ENCODE assay signal across 18 cellular contexts in the genomic region with DNA sequence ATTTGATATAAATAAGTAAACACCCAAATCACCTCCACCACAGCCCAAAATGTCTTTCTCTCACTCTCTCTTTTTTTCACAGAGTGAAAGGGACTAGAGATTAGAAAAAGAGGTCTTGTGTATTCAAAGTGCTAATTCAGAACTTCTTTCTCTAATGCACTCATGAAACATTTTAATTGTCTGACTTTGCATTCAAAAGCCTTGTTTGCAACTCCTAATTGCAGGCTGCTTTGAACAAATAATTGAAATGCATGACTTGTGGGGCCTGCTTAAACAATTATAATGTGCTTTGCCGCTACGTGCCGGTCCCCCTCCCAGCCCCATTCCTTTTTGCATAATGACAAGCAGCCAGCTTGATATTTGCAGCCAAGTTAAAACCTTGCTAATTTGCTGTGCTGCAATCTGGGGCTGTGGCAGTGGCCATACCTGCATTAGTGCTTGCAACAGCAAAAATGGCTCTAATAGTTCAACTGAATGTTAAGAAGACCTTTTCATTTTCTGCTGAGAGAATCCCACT.
DNase-seq lines count a peak whose midpoint lies in the region; ATAC-seq, FAIRE-seq and TF ChIP-seq lines count a peak whose summit lies in the region.
"Had no signal": no experiment of that assay in that cellular context is flagged by ENCODE, and none has a peak within 500 bp of the region (broad histone marks: within the 10 kb centered on the region; RNA-seq: fewer than 3 reads in every experiment).

No MANE protein-coding gene starts in this region.

- H3F3A ChIP-seq in smooth muscle cell (ENCODE audit: low read depth): no peaks in the 10 kb centered on the region

- H2BK5ac ChIP-seq in H1 (ENCODE audit: low read depth, low read length): no peak overlapping the region

- H2BK12ac ChIP-seq in H1 (ENCODE audit: low read depth, low read length): no peak overlapping the region

- no peak overlapping the region for H2AK5ac ChIP-seq in H1 (ENCODE audit: low read depth, low read length)

- CTCF ChIA-PET in H1 (lab: Charles Lee; ENCODE audit: partially characterized antibody): interaction anchor here (1.3 to 2.2 kb wide), 2 partner anchors 9 to 39 kb away, joined by 5 to 9 read pairs; no protein-coding TSS in a partner anchor

- H2AFZ ChIP-seq in H1 (ENCODE audit: low read length) (no peak overlapping the region), smooth muscle cell (ENCODE audit: low read depth) (no peak overlapping the region)

- H4K20me1 ChIP-seq in H1 (replicated peaks in 1 of 2; ENCODE audit: control insufficient read depth in 1 of 2, insufficient read depth in 2 of 2, low read length in 2 of 2): no peaks in the 10 kb centered on the region
- no peaks in the 10 kb centered on the region for H4K20me1 ChIP-seq in smooth muscle cell (ENCODE audit: low read depth)
- H4K20me1 ChIP-seq: BLaER1 treated with 17β-estradiol and CSF1 and Interleukin-3, amounts not matched to agents 10 nM and 100 nM had no signal

- no peak overlapping the region for H3K23ac ChIP-seq in H1 (ENCODE audit: insufficient read length)

- H4K8ac ChIP-seq in H1 (ENCODE audit: extremely low read depth, insufficient read depth, low read length): no peak overlapping the region

- no peak overlapping the region for H2BK120ac ChIP-seq in H1 (replicated peaks; ENCODE audit: low read depth, low read length)

- H3K27ac ChIP-seq in H1 (ENCODE audit: low read depth, low read length): no peak overlapping the region
- H3K27ac ChIP-seq in smooth muscle cell (ENCODE audit: low read depth): no peak overlapping the region
- H3K27ac ChIP-seq: 22Rv1; BLaER1 treated with 17β-estradiol and CSF1 and Interleukin-3, amounts not matched to agents 10 nM and 100 nM; SJSA1 had no signal

- H4K5ac ChIP-seq in H1 (ENCODE audit: insufficient read length, low read depth, low read length): no peak overlapping the region

- H2BK15ac ChIP-seq in H1 (ENCODE audit: low read length): no peak overlapping the region

- TF ChIP-seq POLR2A in H1 (IDR thresholded peaks at IDR 0.05; ENCODE audit: control extremely low read depth in 1 of 2, low read depth in 2 of 2, low read length in 2 of 2): no peak

- no peak overlapping the region for H3K4ac ChIP-seq in H1 (replicated peaks; ENCODE audit: insufficient read length, low read depth, low read length)

- POLR2A ChIA-PET in H1 (lab: Charles Lee; ENCODE audit: partially characterized antibody): interaction anchor here (0.6 to 2.0 kb wide), 2 partner anchors 9 to 280 kb away, joined by 3 to 10 read pairs; no protein-coding TSS in a partner anchor

- H3K9ac ChIP-seq in H1 (replicated peaks in 1 of 4; ENCODE audit: extremely low read depth in 1 of 4, low read depth in 3 of 4, low read length in 3 of 4) (no peak overlapping the region), smooth muscle cell (ENCODE audit: low read depth) (no peak overlapping the region)
- H3K9ac ChIP-seq: BLaER1 treated with 17β-estradiol and CSF1 and Interleukin-3, amounts not matched to agents 10 nM and 100 nM had no signal

- H3K4me2 ChIP-seq in H1 (ENCODE audit: insufficient read depth in 1 of 2, low read depth in 2 of 2, low read length in 2 of 2) (peak overlapping the region; percentile 62 to 85), smooth muscle cell (no peak overlapping the region)
- H3K4me2 ChIP-seq: BLaER1 treated with 17β-estradiol and CSF1 and Interleukin-3, amounts not matched to agents 10 nM and 100 nM had no signal

- DNase-seq in NCI-H1417 (lab: John Stamatoyannopoulos, UW) (peak in 2 of 3 experiments; percentile 20 to 64), NCI-H1417 treated with DMSO at 0.1 percent for 48 hours (lab: John Stamatoyannopoulos, UW) (no peak), NCI-H1436 treated with DMSO at 0.1 percent for 48 hours (lab: John Stamatoyannopoulos, UW) (peak; percentile 65), H1 (ENCODE audit: low read depth in 1 of 2, low spot score in 2 of 2) (no peak), urothelium cell line (ENCODE audit: low spot score) (no peak), smooth muscle cell (lab: John Stamatoyannopoulos, UW; ENCODE audit: unreplicated experiment) (no peak), NCI-H446 (lab: John Stamatoyannopoulos, UW) (no peak)
- DNase-seq: DMS 273 treated with DMSO at 0.1 percent for 48 hours, HFFc6, NCI-H1694 treated with DMSO at 0.1 percent for 48 hours, NCI-H510A, PC-3, SW 1271 had no signal

- H3K4me3 ChIP-seq in H1 (ENCODE audit: extremely low read depth in 1 of 4, insufficient read depth in 2 of 4, low read depth in 3 of 4, low read length in 4 of 4): peak overlapping the region in 3 of 4 experiments; percentile 27 to 51 (median 42); a peak in 6 of 8 replicates
- no peak overlapping the region for H3K4me3 ChIP-seq in smooth muscle cell
- H3K4me3 ChIP-seq: BLaER1 treated with 17β-estradiol and CSF1 and Interleukin-3, amounts not matched to agents 10 nM and 100 nM; SJSA1 had no signal

- TF ChIP-seq CTCF in H1 (IDR thresholded peaks at IDR 0.05; ENCODE audit: control extremely low read depth in 1 of 3, insufficient read depth in 1 of 3, low read depth in 1 of 3, low read length in 3 of 3) (no peak), smooth muscle cell (IDR thresholded peaks at IDR 0.05; ENCODE audit: borderline replicate concordance, insufficient read depth, poor library complexity, severe bottlenecking) (no peak)

- H3K14ac ChIP-seq in H1 (ENCODE audit: insufficient read length): no peak overlapping the region

- H3K18ac ChIP-seq in H1 (ENCODE audit: extremely low read depth, low read length): no peak overlapping the region

- H3K4me1 ChIP-seq in H1 (replicated peaks in 1 of 4; ENCODE audit: control insufficient read depth in 3 of 4, insufficient read depth in 4 of 4, low read length in 3 of 4): peaks cover 8 to 38% (median 29%) of the 10 kb centered on the region in 4 experiments
- H3K4me1 ChIP-seq in smooth muscle cell (ENCODE audit: low read depth): peaks cover 47% of the 10 kb centered on the region

- ATAC-seq in GM21723 (IDR thresholded peaks at IDR 0.05; ENCODE audit: unreplicated experiment): no peak
- ATAC-seq: PC-3 had no signal

- WGBS in H1 (ENCODE audit: extremely low coverage in 1 of 2, insufficient coverage in 1 of 2, insufficient read length in 1 of 2, insufficient replicate concordance in 2 of 2, low coverage in 1 of 2, low lambda C conversion rate in 2 of 2, missing lambda C conversion rate in 1 of 2), 2 experiments: 0% methylated on average over 3 of the region's 3 CpGs; no CpG with 5 or more reads in 1 of the 2 experiments
- WGBS in smooth muscle cell (ENCODE audit: low lambda C conversion rate): 12% methylated on average over 3 of the region's 3 CpGs

- TF ChIP-seq RAD21 in H1 (IDR thresholded peaks at IDR 0.05 in 1 of 2, conservative IDR thresholded peaks at IDR 0.05 in 1 of 2; ENCODE audit: low read depth in 2 of 2, low read length in 2 of 2): no peak

- H4K91ac ChIP-seq in H1 (replicated peaks; ENCODE audit: insufficient read length, low read length): no peak overlapping the region

- H3K56ac ChIP-seq in H1 (replicated peaks; ENCODE audit: insufficient read length, low read depth, low read length): no peak overlapping the region

- H3K27me3 ChIP-seq in H1 (replicated peaks in 1 of 4; ENCODE audit: control insufficient read depth in 3 of 4, extremely low read depth in 1 of 4, insufficient read depth in 3 of 4, low read length in 3 of 4): peaks cover 0 to 2% (median 0%) of the 10 kb centered on the region in 4 experiments; a peak in 3 of 7 replicates
- H3K27me3 ChIP-seq in smooth muscle cell (ENCODE audit: low read depth): peaks cover 45% of the 10 kb centered on the region
- H3K27me3 ChIP-seq: BLaER1 treated with 17β-estradiol and CSF1 and Interleukin-3, amounts not matched to agents 10 nM and 100 nM; SJSA1 had no signal

- FAIRE-seq in H1 (lab: Jason Lieb, UNC): peak; percentile 13
- peak; percentile 5 for FAIRE-seq in urothelium cell line (lab: Jason Lieb, UNC)
- FAIRE-seq: GM18507 had no signal

- H3K79me1 ChIP-seq in H1 (ENCODE audit: low read depth, low read length): no peaks in the 10 kb centered on the region

- H3K36me3 ChIP-seq in H1 (ENCODE audit: control insufficient read depth in 2 of 4, insufficient read depth in 4 of 4, low read length in 3 of 4) (no peaks in the 10 kb centered on the region), smooth muscle cell (ENCODE audit: low read depth) (no peaks in the 10 kb centered on the region)
- H3K36me3 ChIP-seq: BLaER1 treated with 17β-estradiol and CSF1 and Interleukin-3, amounts not matched to agents 10 nM and 100 nM; SJSA1 had no signal

- H3K9me3 ChIP-seq in H1 (ENCODE audit: insufficient read depth in 2 of 2, low read depth in 1 of 2, low read length in 1 of 2): no peaks in the 10 kb centered on the region
- H3K9me3 ChIP-seq in smooth muscle cell (replicated peaks; ENCODE audit: low read depth): no peaks in the 10 kb centered on the region
- H3K9me3 ChIP-seq: BLaER1 treated with 17β-estradiol and CSF1 and Interleukin-3, amounts not matched to agents 10 nM and 100 nM had no signal

- peaks cover 4% of the 10 kb centered on the region; the same call in 1 of the 2 replicates for H3K23me2 ChIP-seq in H1 (ENCODE audit: low read depth, low read length)

- TF ChIP-seq EP300 in H1 (IDR thresholded peaks at IDR 0.05; ENCODE audit: borderline replicate concordance in 1 of 2, low read depth in 2 of 2, low read length in 2 of 2): no peak

- no peaks in the 10 kb centered on the region for H3K79me2 ChIP-seq in H1 (ENCODE audit: control insufficient read depth in 1 of 2, insufficient read depth in 2 of 2, low read length in 2 of 2)
- H3K79me2 ChIP-seq in smooth muscle cell (ENCODE audit: low read depth): no peaks in the 10 kb centered on the region

- no peak overlapping the region for H2BK20ac ChIP-seq in H1 (ENCODE audit: low read length)

TF ChIP-seq in H1, 55 proteins besides CTCF, POLR2A, EP300 and RAD21 (continues in another document):
- TF ChIP-seq GABPA (IDR thresholded peaks at IDR 0.05; ENCODE audit: borderline replicate concordance, insufficient read depth, low read length): no peak
- TF ChIP-seq, protein P1, sequence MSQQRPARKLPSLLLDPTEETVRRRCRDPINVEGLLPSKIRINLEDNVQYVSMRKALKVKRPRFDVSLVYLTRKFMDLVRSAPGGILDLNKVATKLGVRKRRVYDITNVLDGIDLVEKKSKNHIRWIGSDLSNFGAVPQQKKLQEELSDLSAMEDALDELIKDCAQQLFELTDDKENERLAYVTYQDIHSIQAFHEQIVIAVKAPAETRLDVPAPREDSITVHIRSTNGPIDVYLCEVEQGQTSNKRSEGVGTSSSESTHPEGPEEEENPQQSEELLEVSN (IDR thresholded peaks at IDR 0.05): no peak
- TF ChIP-seq RFX5 (IDR thresholded peaks at IDR 0.05; ENCODE audit: borderline replicate concordance, low read depth, low read length): no peak
- no peak for TF ChIP-seq RBBP5 (IDR thresholded peaks at IDR 0.05; ENCODE audit: borderline replicate concordance, low read depth, low read length)
- peak; percentile 14 for TF ChIP-seq ASH2L (IDR thresholded peaks at IDR 0.05; ENCODE audit: low read length)

Comparison
In these comparisons a context has a peak if more than half of its experiments do, and no peak if none do; other contexts are left out.
1. DNase-seq: peak in NCI-H1417 (2 of 3) and NCI-H1436 treated with DMSO at 0.1 percent for 48 hours (single experiment); none in NCI-H1417 treated with DMSO at 0.1 percent for 48 hours (single experiment), H1 (0 of 2), urothelium cell line (single experiment), smooth muscle cell (single experiment) and NCI-H446 (0 of 2).